In genomic region chr4:119284876-119285611, GRCh38 we compare ENCODE assay signal across 8 cellular contexts. TPM values are rescaled to one million over a fixed set of nuclear protein-coding genes. Genes with fewer than 3 reads are reported as not detected.
DNase-seq lines count a peak whose midpoint lies in the region; ATAC-seq and TF ChIP-seq lines count a peak whose summit lies in the region.

No MANE protein-coding gene starts in this region.

- CTCF ChIA-PET in SK-N-SH (lab: Yijun Ruan, JAX), result interaction anchor here (0.8 to 1.0 kb wide), 2 partner anchors 243 to 304 kb away, joined by 3 read pairs; no protein-coding TSS in a partner anchor

- no peaks in the 10 kb centered on the region for H4K20me1 ChIP-seq in SK-N-SH (ENCODE audit: insufficient read depth)

- 39% methylated on average over 3 of the region's 3 CpGs for WGBS in SK-N-SH (ENCODE audit: low lambda C conversion rate)

- TF ChIP-seq CTCF in AG10803 (conservative IDR thresholded peaks at IDR 0.05; ENCODE audit: low read length), result peak; percentile 20; the same call in 1 of the 2 replicates
- peak; percentile 13; the same call in 1 of the 2 replicates for TF ChIP-seq CTCF in SK-N-SH (IDR thresholded peaks at IDR 0.05)
- TF ChIP-seq CTCF in tibial artery (IDR thresholded peaks at IDR 0.05), result peak in 1 of 2 experiments; percentile 25
- no peak for TF ChIP-seq CTCF in GM13977 (IDR thresholded peaks at IDR 0.05; ENCODE audit: extremely low read depth, insufficient read depth, missing control alignments)

- H3F3A ChIP-seq in SK-N-SH (replicated peaks; ENCODE audit: insufficient read depth), result peaks cover 4% of the 10 kb centered on the region

- intact Hi-C loops in Right ventricle myocardium superior (cut with DNase I) (loop anchor here (5.0 kb wide), 2 partner anchors 243 to 303 kb away; no protein-coding TSS in a partner anchor), tibial artery (cut with DNase I; ENCODE audit: low total_unique reads) (loop anchor here (5.0 to 10.0 kb wide), 4 partner anchors 240 to 550 kb away; partner anchors contain the start of gene SYNPO2)

- peak overlapping the region; percentile 42 for H3K4me3 ChIP-seq in AG10803 (ENCODE audit: low read length)
- H3K4me3 ChIP-seq in SK-N-SH (ENCODE audit: low read depth in 2 of 2, low read length in 1 of 2), result peak overlapping the region; percentile 19 to 31; a peak in 3 of 4 replicates
- H3K4me3 ChIP-seq in tibial artery, result peak overlapping the region in 1 of 2 donors; percentile 13

- H3K4me1 ChIP-seq in SK-N-SH (ENCODE audit: control insufficient read depth in 1 of 2, insufficient read depth in 2 of 2, low read depth in 1 of 2, low read length in 1 of 2) (no peaks in the 10 kb centered on the region; a peak in 2 of 4 replicates), tibial artery (peaks cover 0 to 30% (median 17%) of the 10 kb centered on the region in 4 donors)

- in situ Hi-C loops in GM13977 (cut with MboI; ENCODE audit: low pct_unique_long_range_greater_than_20kb, low sequenced_read_pairs, unreplicated experiment), result loop anchor here (10.0 kb wide), 1 partner anchor 240 kb away; no protein-coding TSS in a partner anchor

- H3K27me3 ChIP-seq in SK-N-SH (ENCODE audit: insufficient read depth), result no peaks in the 10 kb centered on the region
- no peaks in the 10 kb centered on the region for H3K27me3 ChIP-seq in tibial artery

- H3K79me2 ChIP-seq in SK-N-SH (ENCODE audit: insufficient read depth), result no peaks in the 10 kb centered on the region

- DNase-seq in AG10803 (ENCODE audit: low read depth) (peak; percentile 13), SK-N-SH (no peak), Right ventricle myocardium superior (no peak), tibial artery (no peak), NCI-H1930 (lab: John Stamatoyannopoulos, UW) (no peak), GM13977 (ENCODE audit: low spot score) (no peak)
- DNase-seq in stimulated activated naive CD4-positive, alpha-beta T cell (lab: John Stamatoyannopoulos, UW), result no peak

- peaks cover 3 to 6% of the 10 kb centered on the region in 2 experiments for H3K36me3 ChIP-seq in SK-N-SH (replicated peaks in 1 of 2; ENCODE audit: control insufficient read depth in 1 of 2, insufficient read depth in 2 of 2, low read length in 1 of 2)
- peaks cover 3 to 14% (median 3%) of the 10 kb centered on the region in 3 donors for H3K36me3 ChIP-seq in tibial artery

- POLR2A ChIA-PET in SK-N-SH (lab: Yijun Ruan, JAX), result no interaction called here

- no peaks in the 10 kb centered on the region for H3K9me2 ChIP-seq in SK-N-SH

- H2AFZ ChIP-seq in SK-N-SH (ENCODE audit: low read depth), result peak overlapping the region; percentile 42; the same call in 1 of the 2 replicates

- ATAC-seq in GM21576 (IDR thresholded peaks at IDR 0.05; ENCODE audit: unreplicated experiment) (peak; percentile 72), Right ventricle myocardium superior (ENCODE audit: poor library complexity) (peak; percentile 33)

- peak overlapping the region; percentile 59 for H3K4me2 ChIP-seq in SK-N-SH

- TF ChIP-seq EP300 in SK-N-SH (IDR thresholded peaks at IDR 0.05; ENCODE audit: borderline replicate concordance in 1 of 2, low read depth in 1 of 2, low read length in 1 of 2), result no peak

- H3K27ac ChIP-seq in SK-N-SH (ENCODE audit: low read depth in 2 of 2, low read length in 1 of 2) (peak overlapping the region; percentile 13 to 58; a peak in 2 of 4 replicates), tibial artery (peak overlapping the region; percentile 23 to 58)

- no peak for TF ChIP-seq RAD21 in SK-N-SH (IDR thresholded peaks at IDR 0.05; ENCODE audit: low read length)

- H3K9me3 ChIP-seq in SK-N-SH, result no peaks in the 10 kb centered on the region
- H3K9me3 ChIP-seq in tibial artery, result no peaks in the 10 kb centered on the region

- H3K9ac ChIP-seq in SK-N-SH, result peak overlapping the region; percentile 4; the same call in 1 of the 2 replicates

TF ChIP-seq in SK-N-SH, 30 proteins besides CTCF, POLR2A, EP300 and RAD21:
- TF ChIP-seq REST (IDR thresholded peaks at IDR 0.05; ENCODE audit: low read depth, low read length) (no peak), RXRA (IDR thresholded peaks at IDR 0.05; ENCODE audit: borderline replicate concordance, low read depth) (no peak), NFIC (IDR thresholded peaks at IDR 0.05; ENCODE audit: borderline replicate concordance) (no peak), POLR2AphosphoS5 (IDR thresholded peaks at IDR 0.05; ENCODE audit: low read depth, low read length) (no peak), MXI1 (IDR thresholded peaks at IDR 0.05; ENCODE audit: low read depth, low read length) (no peak), MEF2A (IDR thresholded peaks at IDR 0.05; ENCODE audit: borderline replicate concordance, low read depth) (no peak), CHD2 (IDR thresholded peaks at IDR 0.05; ENCODE audit: low read length, partially characterized antibody) (no peak), FOSL2 (IDR thresholded peaks at IDR 0.05; ENCODE audit: borderline replicate concordance, low read depth) (no peak), ZBTB33 (IDR thresholded peaks at IDR 0.05; ENCODE audit: borderline replicate concordance, low read depth) (no peak), IRF3 (IDR thresholded peaks at IDR 0.05; ENCODE audit: low read depth, low read length) (no peak), TAF1 (IDR thresholded peaks at IDR 0.05; ENCODE audit: borderline replicate concordance, low read depth, low read length) (no peak), USF1 (IDR thresholded peaks at IDR 0.05; ENCODE audit: borderline replicate concordance, low read depth) (no peak), SMC3 (IDR thresholded peaks at IDR 0.05; ENCODE audit: low read depth, low read length) (no peak), TCF12 (IDR thresholded peaks at IDR 0.05) (no peak), SIN3A (IDR thresholded peaks at IDR 0.05; ENCODE audit: borderline replicate concordance, low read depth, low read length) (no peak), FOXJ3 (CRISPR knock-in tag; IDR thresholded peaks at IDR 0.05) (no peak)
TF ChIP-seq in SK-N-SH: peak in this region for 0.

RNA-seq across cellular contexts. Expression of gene FABP2, which starts 36.9 kb away (rescaled TPM):
- not detected in 2 replicates for polyA plus RNA-seq in SK-N-SH (2012; rRNA removed)
- 0.01 TPM in 1 of 2 replicates, not detected in the other for polyA plus RNA-seq in SK-N-SH (2012; cell fraction: cytosol; rRNA removed)
- polyA plus RNA-seq in SK-N-SH (2012; cell fraction: nucleus; rRNA removed), result not detected in 2 replicates
- total RNA-seq in Right ventricle myocardium superior, result not detected
